ENCODE assay signal across 1 cellular context in the genomic region with DNA sequence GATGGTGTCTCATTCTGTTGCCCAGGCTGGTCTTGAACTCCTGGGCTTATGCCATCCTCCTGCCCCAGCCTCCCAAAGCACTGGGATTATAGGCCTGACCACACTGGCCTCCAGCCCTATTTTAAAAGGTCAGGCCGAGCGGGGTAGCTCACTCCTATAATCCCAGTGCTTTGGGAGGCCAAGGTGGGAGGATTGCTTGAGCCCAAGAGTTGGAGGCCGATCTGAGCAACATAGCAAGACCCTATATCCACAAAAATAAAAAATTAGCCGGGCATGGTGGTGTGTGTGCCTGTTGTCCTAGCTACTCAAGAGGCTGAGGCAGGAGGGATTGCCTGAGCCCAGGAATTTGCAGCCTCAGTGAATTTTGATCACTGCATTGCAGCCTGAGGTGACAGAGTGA.
TF ChIP-seq lines count a peak whose summit lies in the region.

No MANE protein-coding gene starts in this region.

TF ChIP-seq in GM12878, 131 proteins besides CTCF, POLR2A, EP300 and RAD21:
- no peak for TF ChIP-seq BACH1 (IDR thresholded peaks at IDR 0.05; ENCODE audit: borderline replicate concordance)
- TF ChIP-seq MXI1 (IDR thresholded peaks at IDR 0.05; ENCODE audit: low read depth, low read length) = no peak
- no peak for TF ChIP-seq HDGF (IDR thresholded peaks at IDR 0.05)
- TF ChIP-seq, protein P1, sequence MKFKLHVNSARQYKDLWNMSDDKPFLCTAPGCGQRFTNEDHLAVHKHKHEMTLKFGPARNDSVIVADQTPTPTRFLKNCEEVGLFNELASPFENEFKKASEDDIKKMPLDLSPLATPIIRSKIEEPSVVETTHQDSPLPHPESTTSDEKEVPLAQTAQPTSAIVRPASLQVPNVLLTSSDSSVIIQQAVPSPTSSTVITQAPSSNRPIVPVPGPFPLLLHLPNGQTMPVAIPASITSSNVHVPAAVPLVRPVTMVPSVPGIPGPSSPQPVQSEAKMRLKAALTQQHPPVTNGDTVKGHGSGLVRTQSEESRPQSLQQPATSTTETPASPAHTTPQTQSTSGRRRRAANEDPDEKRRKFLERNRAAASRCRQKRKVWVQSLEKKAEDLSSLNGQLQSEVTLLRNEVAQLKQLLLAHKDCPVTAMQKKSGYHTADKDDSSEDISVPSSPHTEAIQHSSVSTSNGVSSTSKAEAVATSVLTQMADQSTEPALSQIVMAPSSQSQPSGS (IDR thresholded peaks at IDR 0.05; ENCODE audit: low read length) = no peak
- no peak for TF ChIP-seq ESRRA (IDR thresholded peaks at IDR 0.05; ENCODE audit: low read length)
